ENCODE assay signal across 26 cellular contexts in genomic region chr19:4030552-4030951, GRCh38.
"Had no signal": no experiment of that assay in that cellular context is flagged by ENCODE, and none has a peak within 500 bp of the region (broad histone marks: within the 10 kb centered on the region; RNA-seq: fewer than 3 reads in every experiment).

No MANE protein-coding gene starts in this region.

- H3K4me1 Mint-ChIP-seq: immature natural killer cell had no signal

- H3K9me3 ChIP-seq: left lung, mucosa of descending colon, pancreas, prostate gland, sigmoid colon, spleen, transverse colon, upper lobe of left lung had no signal

- H3K27me3 ChIP-seq: left lung, pancreas, sigmoid colon, spleen, transverse colon, upper lobe of left lung had no signal

- H3K9me3 Mint-ChIP-seq: immature natural killer cell; natural killer cell treated with Interleukin-12 subunit alpha and Interleukin-12 subunit beta and Interleukin-15 and Interleukin-18, amount 100 ng/mL, for 72 hours; stimulated activated naive CD8-positive, alpha-beta T cell treated with anti-CD3 and anti-CD28 coated beads, Interleukin-15, Interleukin-2, amounts not matched to agents 100 ng/mL and 50 ng/mL, for 24 hours had no signal

- ATAC-seq: left colon; left lung; mucosa of descending colon; naive thymus-derived CD4-positive, alpha-beta T cell; natural killer cell treated with Interleukin-12 subunit alpha and Interleukin-12 subunit beta and Interleukin-15 and Interleukin-18, amount 100 ng/mL, for 72 hours; pancreas; right cardiac atrium had no signal

- H3K4me3 ChIP-seq: left lung, lung, mucosa of descending colon, pancreas, prostate gland, sigmoid colon, spleen, transverse colon, upper lobe of left lung had no signal

- H3K36me3 Mint-ChIP-seq: immature natural killer cell; natural killer cell treated with Interleukin-12 subunit alpha and Interleukin-12 subunit beta and Interleukin-15 and Interleukin-18, amount 100 ng/mL, for 72 hours had no signal

- H3K4me3 Mint-ChIP-seq: immature natural killer cell; naive thymus-derived CD4-positive, alpha-beta T cell; natural killer cell treated with Interleukin-12 subunit alpha and Interleukin-12 subunit beta and Interleukin-15 and Interleukin-18, amount 100 ng/mL, for 72 hours; stimulated activated naive CD8-positive, alpha-beta T cell treated with anti-CD3 and anti-CD28 coated beads, Interleukin-15, Interleukin-2, amounts not matched to agents 100 ng/mL and 50 ng/mL, for 24 hours had no signal

- H3K27ac Mint-ChIP-seq: immature natural killer cell; naive thymus-derived CD4-positive, alpha-beta T cell; natural killer cell treated with Interleukin-12 subunit alpha and Interleukin-12 subunit beta and Interleukin-15 and Interleukin-18, amount 100 ng/mL, for 72 hours; stimulated activated naive CD8-positive, alpha-beta T cell treated with anti-CD3 and anti-CD28 coated beads, Interleukin-15, Interleukin-2, amounts not matched to agents 100 ng/mL and 50 ng/mL, for 24 hours had no signal

- DNase-seq: hippocampal formation; immature natural killer cell; kidney; left colon; midbrain; mucosa of descending colon; naive thymus-derived CD4-positive, alpha-beta T cell; nucleus accumbens; posterior cingulate gyrus; retina; sigmoid colon; small intestine; spleen; stimulated activated CD4-positive, alpha-beta T cell treated with anti-CD3 and anti-CD28 coated beads, Interleukin-2, amount 100 ng/mL, for 48 hours; stimulated activated CD4-positive, alpha-beta T cell treated with anti-CD3 and anti-CD28 coated beads, Interleukin-4, amount 100 ng/mL, for 4 hours; stimulated activated CD8-positive, alpha-beta memory T cell treated with anti-CD3 and anti-CD28 coated beads, Interleukin-4, amount 100 ng/mL, for 48 hours; stimulated activated naive CD4-positive, alpha-beta T cell; transverse colon had no signal

- H3K4me1 ChIP-seq: pancreas, prostate gland, transverse colon, upper lobe of left lung had no signal

- H3K27ac ChIP-seq: left lung, pancreas, prostate gland, sigmoid colon, spleen, transverse colon, upper lobe of left lung had no signal
